ENCODE assay signal across 13 cellular contexts in the genomic region with DNA sequence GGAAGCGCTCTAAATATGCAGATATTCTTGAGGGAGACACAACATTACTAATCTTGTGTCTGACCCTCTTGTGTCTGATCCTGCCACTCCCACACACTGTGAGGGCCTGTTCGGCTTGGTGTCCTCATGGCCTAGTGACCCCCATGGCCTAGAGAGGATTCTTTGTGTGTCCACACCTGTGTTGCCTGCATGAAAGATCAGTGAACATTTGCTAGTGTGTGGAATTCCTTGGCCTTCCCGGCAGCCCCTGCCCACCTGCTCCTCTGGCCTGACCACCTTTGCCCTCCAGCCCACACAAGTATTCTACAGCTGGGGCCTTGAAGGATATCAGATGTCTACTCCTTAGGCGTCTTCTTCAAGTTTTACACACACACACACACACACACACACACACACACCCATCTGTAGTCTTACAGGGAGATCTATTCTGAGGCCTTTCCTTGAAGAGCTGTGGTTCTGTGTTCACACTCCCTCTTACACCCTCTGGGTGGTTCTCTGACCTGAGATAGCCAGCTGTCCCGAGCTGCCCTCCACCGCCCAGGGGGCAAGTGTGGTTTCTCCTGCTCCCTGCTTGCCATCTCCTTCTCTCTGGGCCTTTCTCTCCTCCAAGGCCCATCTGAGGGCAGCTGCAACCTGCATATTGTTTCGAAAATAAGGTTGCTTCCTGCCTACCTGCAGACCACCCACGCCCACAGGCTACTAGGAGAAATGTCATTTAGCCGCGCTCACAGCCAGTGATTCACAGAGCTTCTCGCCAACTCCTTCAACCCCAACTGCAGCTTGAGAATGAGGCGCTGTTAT. TPM values are rescaled to one million over a fixed set of nuclear protein-coding genes. Genes with fewer than 3 reads are reported as not detected.
DNase-seq lines count a peak whose midpoint lies in the region; ATAC-seq and TF ChIP-seq lines count a peak whose summit lies in the region.
"Had no signal": no experiment of that assay in that cellular context is flagged by ENCODE, and none has a peak within 500 bp of the region (broad histone marks: within the 10 kb centered on the region; RNA-seq: fewer than 3 reads in every experiment).

No MANE protein-coding gene starts in this region.

- H2AFZ ChIP-seq in neural progenitor cell (replicated peaks): no peak overlapping the region

- no peaks in the 10 kb centered on the region for H3K9me3 Mint-ChIP-seq in CD8-positive, alpha-beta T cell
- H3K9me3 Mint-ChIP-seq in activated T-helper 2 cell treated with anti-CD3 and anti-CD28 coated beads, Interferon-gamma antibody, Interleukin-2, Interleukin-4, amounts not matched to agents 10 μg/mL and 5 μg/mL and 100 μg/mL, durations not matched to agents 14 hours and 24 hours and 36 hours: peaks cover 10% of the 10 kb centered on the region
- H3K9me3 Mint-ChIP-seq in neural progenitor cell: peaks cover 6% of the 10 kb centered on the region

- POLR2A ChIA-PET in CD8-positive, alpha-beta T cell (lab: Charles Lee): interaction anchor here (0.6 to 1.8 kb wide), 10 partner anchors 8 to 45 kb away, joined by 3 to 6 read pairs (median 3); a partner anchor contains a TSS

- no peak overlapping the region for H3K27ac ChIP-seq in CD8-positive, alpha-beta T cell (ENCODE audit: low read depth, low read length)
- H3K27ac ChIP-seq in SJCRH30: no peak overlapping the region
- no peak overlapping the region for H3K27ac ChIP-seq in neural progenitor cell
- H3K27ac ChIP-seq: esophagus muscularis mucosa had no signal

- no peak for ATAC-seq in CD8-positive, alpha-beta T cell
- no peak for ATAC-seq in HG03469 (IDR thresholded peaks at IDR 0.05; ENCODE audit: unreplicated experiment)

- H3K27me3 ChIP-seq in CD8-positive, alpha-beta T cell (ENCODE audit: insufficient read depth, low read length): no peaks in the 10 kb centered on the region
- H3K27me3 ChIP-seq in SJCRH30 (no peaks in the 10 kb centered on the region), neural progenitor cell (no peaks in the 10 kb centered on the region)

- H3K27ac Mint-ChIP-seq in CD8-positive, alpha-beta T cell: peak overlapping the region; percentile 91
- peak overlapping the region; percentile 79 for H3K27ac Mint-ChIP-seq in activated T-helper 2 cell treated with anti-CD3 and anti-CD28 coated beads, Interferon-gamma antibody, Interleukin-2, Interleukin-4, amounts not matched to agents 10 μg/mL and 5 μg/mL and 100 μg/mL, durations not matched to agents 14 hours and 24 hours and 36 hours
- H3K27ac Mint-ChIP-seq in neural progenitor cell: peak overlapping the region; percentile 72

- H3K4me1 Mint-ChIP-seq in CD8-positive, alpha-beta T cell (ENCODE audit: low read depth): peaks cover 92% of the 10 kb centered on the region
- peaks cover 62% of the 10 kb centered on the region for H3K4me1 Mint-ChIP-seq in activated T-helper 2 cell treated with anti-CD3 and anti-CD28 coated beads, Interferon-gamma antibody, Interleukin-2, Interleukin-4, amounts not matched to agents 10 μg/mL and 5 μg/mL and 100 μg/mL, durations not matched to agents 14 hours and 24 hours and 36 hours (ENCODE audit: low read depth)
- peaks cover 53% of the 10 kb centered on the region for H3K4me1 Mint-ChIP-seq in neural progenitor cell

- H4K20me1 ChIP-seq in neural progenitor cell (ENCODE audit: low read depth): no peaks in the 10 kb centered on the region

- peak overlapping the region; percentile 21 for H3K4me3 ChIP-seq in CD8-positive, alpha-beta T cell (ENCODE audit: low read depth, low read length)
- H3K4me3 ChIP-seq in SJCRH30: no peak overlapping the region
- no peak overlapping the region for H3K4me3 ChIP-seq in neural progenitor cell
- H3K4me3 ChIP-seq: esophagus muscularis mucosa, lung had no signal

- peaks cover 72% of the 10 kb centered on the region for H3K4me1 ChIP-seq in CD8-positive, alpha-beta T cell (ENCODE audit: insufficient read depth, low read length)
- H3K4me1 ChIP-seq in SJCRH30 (peaks cover 25% of the 10 kb centered on the region), neural progenitor cell (peaks cover 30% of the 10 kb centered on the region)
- H3K4me1 ChIP-seq: esophagus muscularis mucosa had no signal

- H3K9me3 ChIP-seq in CD8-positive, alpha-beta T cell (ENCODE audit: low read length): no peaks in the 10 kb centered on the region
- H3K9me3 ChIP-seq in SJCRH30 (replicated peaks): 0 out of 2 replicates have a peak, but pooled peaks cover 6% of the 10 kb centered on the region
- no peaks in the 10 kb centered on the region for H3K9me3 ChIP-seq in neural progenitor cell (ENCODE audit: low read depth)
- H3K9me3 ChIP-seq: esophagus muscularis mucosa had no signal

- no peaks in the 10 kb centered on the region for H3K79me2 ChIP-seq in neural progenitor cell (ENCODE audit: low read depth)

- TF ChIP-seq CTCF in CD8-positive, alpha-beta T cell (IDR thresholded peaks at IDR 0.05): no peak
- no peak for TF ChIP-seq CTCF in neural progenitor cell (IDR thresholded peaks at IDR 0.05)

- H3K36me3 Mint-ChIP-seq in CD8-positive, alpha-beta T cell: peaks cover 49% of the 10 kb centered on the region
- H3K36me3 Mint-ChIP-seq in activated T-helper 2 cell treated with anti-CD3 and anti-CD28 coated beads, Interferon-gamma antibody, Interleukin-2, Interleukin-4, amounts not matched to agents 10 μg/mL and 5 μg/mL and 100 μg/mL, durations not matched to agents 14 hours and 24 hours and 36 hours (ENCODE audit: low read depth): peaks cover 64% of the 10 kb centered on the region
- H3K36me3 Mint-ChIP-seq in neural progenitor cell: peaks cover 7% of the 10 kb centered on the region

- DNase-seq in CD8-positive, alpha-beta T cell: peak in 1 of 7 experiments; percentile 48
- peak; percentile 15 to 31 for DNase-seq in SJCRH30
- no peak for DNase-seq in activated T-helper 2 cell treated with anti-CD3 and anti-CD28 coated beads, Interferon-gamma antibody, Interleukin-2, Interleukin-4, amounts not matched to agents 10 μg/mL and 5 μg/mL and 100 μg/mL, durations not matched to agents 14 hours and 24 hours and 36 hours (ENCODE audit: low spot score)
- no peak for DNase-seq in neural progenitor cell (ENCODE audit: low spot score)
- no peak for DNase-seq in AG20443 (ENCODE audit: low spot score)
- no peak for DNase-seq in kidney tubule cell (ENCODE audit: low spot score)
- no peak for DNase-seq in NCI-H146 (lab: John Stamatoyannopoulos, UW)
- DNase-seq: NCI-H1092 treated with DMSO at 0.1 percent for 48 hours had no signal

- H3K4me2 ChIP-seq in neural progenitor cell: no peak overlapping the region

- intact Hi-C loops in CD8-positive, alpha-beta T cell (cut with DNase I, micrococcal nuclease): no loop called here
- intact Hi-C loops in activated T-helper 2 cell treated with anti-CD3 and anti-CD28 coated beads, Interferon-gamma antibody, Interleukin-2, Interleukin-4, amounts not matched to agents 10 μg/mL and 5 μg/mL and 100 μg/mL, durations not matched to agents 14 hours and 24 hours and 36 hours (cut with micrococcal nuclease): loop anchor here (5.0 kb wide), 1 partner anchor 44 kb away; a partner anchor contains a TSS

- no peaks in the 10 kb centered on the region for H3K27me3 Mint-ChIP-seq in CD8-positive, alpha-beta T cell (ENCODE audit: low read depth)
- H3K27me3 Mint-ChIP-seq in activated T-helper 2 cell treated with anti-CD3 and anti-CD28 coated beads, Interferon-gamma antibody, Interleukin-2, Interleukin-4, amounts not matched to agents 10 μg/mL and 5 μg/mL and 100 μg/mL, durations not matched to agents 14 hours and 24 hours and 36 hours (ENCODE audit: low read depth): no peaks in the 10 kb centered on the region
- H3K27me3 Mint-ChIP-seq in neural progenitor cell (ENCODE audit: insufficient read depth, low read depth): peaks cover 10% of the 10 kb centered on the region

- H3K4me3 Mint-ChIP-seq in CD8-positive, alpha-beta T cell: peak overlapping the region; percentile 78
- no peak overlapping the region for H3K4me3 Mint-ChIP-seq in activated T-helper 2 cell treated with anti-CD3 and anti-CD28 coated beads, Interferon-gamma antibody, Interleukin-2, Interleukin-4, amounts not matched to agents 10 μg/mL and 5 μg/mL and 100 μg/mL, durations not matched to agents 14 hours and 24 hours and 36 hours (ENCODE audit: low read depth)
- peak overlapping the region; percentile 7 for H3K4me3 Mint-ChIP-seq in neural progenitor cell

- H3K36me3 ChIP-seq in CD8-positive, alpha-beta T cell (ENCODE audit: insufficient read depth, low read length): no peaks in the 10 kb centered on the region
- H3K36me3 ChIP-seq in SJCRH30 (no peaks in the 10 kb centered on the region), neural progenitor cell (no peaks in the 10 kb centered on the region)
- H3K36me3 ChIP-seq: esophagus muscularis mucosa had no signal

- peaks cover 9% of the 10 kb centered on the region for H3F3A ChIP-seq in neural progenitor cell (ENCODE audit: low read depth)

- CTCF ChIA-PET in CD8-positive, alpha-beta T cell (lab: Charles Lee): interaction anchor here (1.1 to 1.5 kb wide), 7 partner anchors 28 to 215 kb away, joined by 3 to 6 read pairs (median 4); a partner anchor contains a TSS

- no peak overlapping the region for H3K9ac ChIP-seq in neural progenitor cell

RNA-seq across cellular contexts. Expression of a gene that starts 45.4 kb away (rescaled TPM):
- total RNA-seq in CD8-positive, alpha-beta T cell: 100 to 1,000 TPM; 327 to 331 TPM
- total RNA-seq in SJCRH30 (2014; rRNA removed; shearing (Covaris generic)): 1.1 TPM in 2 replicates
- 193 and 196 TPM in 2 replicates for total RNA-seq in activated T-helper 2 cell treated with anti-CD3 and anti-CD28 coated beads, Interferon-gamma antibody, Interleukin-2, Interleukin-4, amounts not matched to agents 10 μg/mL and 5 μg/mL and 100 μg/mL, durations not matched to agents 14 hours and 24 hours and 36 hours
- 1.3 and 1.5 TPM in 2 replicates for total RNA-seq in neural progenitor cell (ENCODE audit: low replicate concordance)
- total RNA-seq: H4, osteoblast had no signal

Comparison
In these comparisons a context has a peak if more than half of its experiments do, and no peak if none do; other contexts are left out.
1. DNase-seq: peak in SJCRH30 (2 of 2); none in activated T-helper 2 cell treated with anti-CD3 and anti-CD28 coated beads, Interferon-gamma antibody, Interleukin-2, Interleukin-4, amounts not matched to agents 10 μg/mL and 5 μg/mL and 100 μg/mL, durations not matched to agents 14 hours and 24 hours and 36 hours (single experiment), neural progenitor cell (single experiment), AG20443 (single experiment), kidney tubule cell (single experiment) and NCI-H146 (single experiment).
2. RNA of a gene that starts 45.4 kb away (total RNA-seq): 327 to 331 TPM in CD8-positive, alpha-beta T cell and 193 to 196 TPM in activated T-helper 2 cell treated with anti-CD3 and anti-CD28 coated beads, Interferon-gamma antibody, Interleukin-2, Interleukin-4, amounts not matched to agents 10 μg/mL and 5 μg/mL and 100 μg/mL, durations not matched to agents 14 hours and 24 hours and 36 hours; 1.3 to 1.5 TPM in neural progenitor cell and 1.1 TPM in SJCRH30; every median in the first group is over 10 times any median in the second.
3. Peak in every context shown above with its lines, with median percentiles within 50 percentile points of each other: H3K27ac Mint-ChIP-seq.